9 cellular contexts compared by ENCODE assay signal in genomic region chr3:183306798-183307671, GRCh38. TPM values are rescaled to one million over a fixed set of nuclear protein-coding genes. Genes with fewer than 3 reads are reported as not detected.
DNase-seq lines count a peak whose midpoint lies in the region; ATAC-seq, FAIRE-seq and TF ChIP-seq lines count a peak whose summit lies in the region.
"Had no signal": no experiment of that assay in that cellular context is flagged by ENCODE, and none has a peak within 500 bp of the region (broad histone marks: within the 10 kb centered on the region; RNA-seq: fewer than 3 reads in every experiment).

No MANE protein-coding gene starts in this region.

- H3F3A ChIP-seq in PC-9 (ENCODE audit: insufficient read depth, low read depth), result peaks cover 39% of the 10 kb centered on the region

- H4K20me1 ChIP-seq in PC-9 (ENCODE audit: insufficient read depth), result no peaks in the 10 kb centered on the region
- H4K20me1 ChIP-seq in astrocyte (ENCODE audit: insufficient read depth, low read length), result no peaks in the 10 kb centered on the region

- H3K4me3 Mint-ChIP-seq in astrocyte (ENCODE audit: unreplicated experiment), result peak overlapping the region; percentile 36

- POLR2A ChIA-PET in PC-9 (lab: Charles Lee; ENCODE audit: unreplicated experiment), result interaction anchor here (0.6 to 1.3 kb wide), 6 partner anchors 12 to 569 kb away, joined by 3 to 16 read pairs (median 4); no protein-coding TSS in a partner anchor

- peak; percentile 84 for ATAC-seq in HG02884 (IDR thresholded peaks at IDR 0.05; ENCODE audit: unreplicated experiment)
- ATAC-seq: Panc1 had no signal

- CTCF ChIA-PET in PC-9 (lab: Charles Lee), result interaction anchor here (0.6 to 1.3 kb wide), 4 partner anchors 41 to 122 kb away, joined by 3 to 4 read pairs (median 4); no protein-coding TSS in a partner anchor

- H3K4me2 ChIP-seq in PC-9 (peak overlapping the region; percentile 74), astrocyte (ENCODE audit: low read length) (peak overlapping the region; percentile 60)

- H3K36me3 ChIP-seq in PC-9 (ENCODE audit: low read depth) (no peaks in the 10 kb centered on the region), astrocyte (ENCODE audit: insufficient read depth, low read length) (no peaks in the 10 kb centered on the region), kidney (ENCODE audit: control insufficient read depth in 1 of 2, insufficient read depth in 2 of 2, low read length in 2 of 2) (no peaks in the 10 kb centered on the region)

- H3K4me3 ChIP-seq in PC-9 (peak overlapping the region; percentile 43), astrocyte (ENCODE audit: insufficient read depth, low read depth, low read length) (no peak overlapping the region), kidney (ENCODE audit: low read length in 2 of 2) (peak overlapping the region in 1 of 2 donors; percentile 21)

- H3K27me3 Mint-ChIP-seq in astrocyte (ENCODE audit: low read depth, unreplicated experiment), result no peaks in the 10 kb centered on the region

- no peaks in the 10 kb centered on the region for H3K9me3 Mint-ChIP-seq in astrocyte (ENCODE audit: unreplicated experiment)

- peak overlapping the region; percentile 86 for H3K27ac Mint-ChIP-seq in astrocyte (ENCODE audit: unreplicated experiment)

- peaks cover 29% of the 10 kb centered on the region for H3K4me1 Mint-ChIP-seq in astrocyte (ENCODE audit: low read depth, unreplicated experiment)

- FAIRE-seq in astrocyte (lab: Jason Lieb, UNC), result no peak
- no peak for FAIRE-seq in kidney (lab: Jason Lieb, UNC)

- H2AFZ ChIP-seq in PC-9 (peak overlapping the region; percentile 68), astrocyte (ENCODE audit: low read depth, low read length) (peak overlapping the region; percentile 47)

- in situ Hi-C loops in GM13976 (cut with MboI; ENCODE audit: low sequenced_read_pairs, unreplicated experiment), result no loop called here

- H3K9ac ChIP-seq in astrocyte (ENCODE audit: low read length), result no peak overlapping the region
- no peak overlapping the region for H3K9ac ChIP-seq in kidney (ENCODE audit: low read length in 2 of 2)

- peaks cover 1% of the 10 kb centered on the region for H3K36me3 Mint-ChIP-seq in astrocyte (ENCODE audit: low read depth, unreplicated experiment)

- BruUV-seq in PC-9 (replicated peaks; lab: Mats Ljungman, UMichigan), result TSS peak; percentile 96

- H3K4me1 ChIP-seq in PC-9 (replicated peaks; ENCODE audit: insufficient read depth) (peaks cover 67% of the 10 kb centered on the region), astrocyte (ENCODE audit: insufficient read depth, low read length) (peaks cover 16% of the 10 kb centered on the region), kidney (ENCODE audit: control insufficient read depth in 1 of 2, insufficient read depth in 1 of 2, low read depth in 1 of 2, low read length in 2 of 2) (peaks cover 7 to 21% of the 10 kb centered on the region in 2 donors)

- H3K9me3 ChIP-seq in PC-9 (ENCODE audit: insufficient read depth, low read depth) (no peaks in the 10 kb centered on the region), astrocyte (ENCODE audit: insufficient read depth, low read depth, low read length) (no peaks in the 10 kb centered on the region), kidney (ENCODE audit: control insufficient read depth in 1 of 2, low read length in 2 of 2) (no peaks in the 10 kb centered on the region)

- no peaks in the 10 kb centered on the region for H3K9me2 ChIP-seq in PC-9 (ENCODE audit: insufficient read depth)

- H3K27me3 ChIP-seq in PC-9 (ENCODE audit: insufficient read depth, low read depth), result no peaks in the 10 kb centered on the region
- no peaks in the 10 kb centered on the region for H3K27me3 ChIP-seq in astrocyte (ENCODE audit: insufficient read depth, low read length)

- peak; percentile 53 for DNase-seq in GM13976 (ENCODE audit: low spot score)
- peak; percentile 86 to 99 for DNase-seq in PC-9
- DNase-seq in astrocyte (ENCODE audit: low read depth), result peak; percentile 78
- peak; percentile 90 for DNase-seq in kidney
- peak; percentile 30 for DNase-seq in stimulated activated CD4-positive, alpha-beta T cell treated with anti-CD3 and anti-CD28 coated beads, Interleukin-4, amount 100 ng/mL, for 24 hours
- DNase-seq in NCI-H187 treated with DMSO at 0.1 percent for 48 hours (lab: John Stamatoyannopoulos, UW), result no peak
- DNase-seq in amniotic stem cell (lab: John Stamatoyannopoulos, UW), result no peak

- intact Hi-C loops in PC-9 (cut with micrococcal nuclease; ENCODE audit: unreplicated experiment), result loop anchor here (1.0 kb wide), 8 partner anchors 8 to 123 kb away; partner anchors contain the start of gene B3GNT5
- intact Hi-C loops in kidney (cut with DNase I), result no loop called here

- no peaks in the 10 kb centered on the region for H3K79me2 ChIP-seq in PC-9 (ENCODE audit: low read depth)
- H3K79me2 ChIP-seq in astrocyte (ENCODE audit: insufficient read depth, low read length), result no peaks in the 10 kb centered on the region

- H3K27ac ChIP-seq in PC-9, result peak overlapping the region; percentile 94
- H3K27ac ChIP-seq in astrocyte (ENCODE audit: low read depth, low read length), result no peak overlapping the region
- H3K27ac ChIP-seq in kidney (ENCODE audit: low read depth in 2 of 2, low read length in 2 of 2), result peak overlapping the region; percentile 23 to 45

- TF ChIP-seq CTCF in GM13976 (IDR thresholded peaks at IDR 0.05; ENCODE audit: borderline replicate concordance, control extremely low read depth, extremely low read depth, insufficient read depth, missing control alignments), result no peak
- no peak for TF ChIP-seq CTCF in PC-9 (conservative IDR thresholded peaks at IDR 0.05)
- TF ChIP-seq CTCF in astrocyte (IDR thresholded peaks at IDR 0.05; ENCODE audit: insufficient read depth, low read depth, low read length), result no peak
- no peak for TF ChIP-seq CTCF in kidney (IDR thresholded peaks at IDR 0.05; ENCODE audit: borderline replicate concordance, extremely low read depth, insufficient read depth)

RNA-seq across cellular contexts. Expression of gene B3GNT5, which starts 54.0 kb away (rescaled TPM):
- total RNA-seq in PC-9 (2021) (30.7 and 33.6 TPM in 2 replicates), astrocyte (15.1 and 15.8 TPM in 2 replicates), kidney (9.9 TPM)
- polyA plus RNA-seq in kidney (ENCODE audit: insufficient read depth, low read depth, low replicate concordance), result 2.4 TPM

Comparison
In these comparisons a context has a peak if more than half of its experiments do, and no peak if none do; other contexts are left out.
1. DNase-seq: peak in GM13976 (single experiment), PC-9 (2 of 2), astrocyte (single experiment), kidney (single experiment) and stimulated activated CD4-positive, alpha-beta T cell treated with anti-CD3 and anti-CD28 coated beads, Interleukin-4, amount 100 ng/mL, for 24 hours (single experiment); none in NCI-H187 treated with DMSO at 0.1 percent for 48 hours (single experiment) and amniotic stem cell (single experiment).